In the genomic region with DNA sequence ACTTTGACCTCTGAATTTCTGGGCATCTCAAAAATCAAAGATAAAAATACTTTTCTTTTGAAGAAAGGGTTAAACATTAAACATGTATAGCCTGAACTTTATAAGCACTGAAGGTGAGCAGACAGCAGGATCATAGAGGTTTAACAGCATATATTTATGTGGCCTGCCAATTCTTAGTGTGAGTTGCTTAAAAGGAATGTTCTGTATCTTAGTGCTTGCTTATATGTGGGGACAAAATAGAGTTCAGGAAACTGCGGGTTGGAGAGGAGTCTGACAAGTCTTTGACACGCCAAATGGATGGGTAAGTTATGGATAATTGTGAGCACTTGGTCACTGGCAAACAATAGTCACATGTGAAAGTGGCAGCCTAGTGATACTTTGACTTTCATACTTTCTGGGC, we compare ENCODE assay signal across 19 cellular contexts.
"Had no signal": no experiment of that assay in that cellular context is flagged by ENCODE, and none has a peak within 500 bp of the region (broad histone marks: within the 10 kb centered on the region; RNA-seq: fewer than 3 reads in every experiment).

No MANE protein-coding gene starts in this region.

- H3K27ac ChIP-seq: esophagus squamous epithelium, heart left ventricle, neutrophil, right atrium auricular region, sigmoid colon had no signal

- H3K9me3 ChIP-seq: esophagus squamous epithelium, neutrophil had no signal

- H3K36me3 ChIP-seq: esophagus squamous epithelium, heart left ventricle, neutrophil, right atrium auricular region, sigmoid colon had no signal

- ATAC-seq: heart left ventricle; left lobe of liver; mucosa of descending colon; naive thymus-derived CD8-positive, alpha-beta T cell had no signal

- H3K4me1 ChIP-seq: esophagus squamous epithelium, heart left ventricle, right atrium auricular region, sigmoid colon had no signal

- DNase-seq: effector memory CD4-positive, alpha-beta T cell; esophagus squamous epithelium; foreskin fibroblast; heart left ventricle; hippocampal formation; kidney glomerular epithelial cell; mucosa of descending colon; naive thymus-derived CD8-positive, alpha-beta T cell; posterior cingulate gyrus; sigmoid colon; stimulated activated CD4-positive, alpha-beta T cell treated with anti-CD3 and anti-CD28 coated beads, Interleukin-2, amount 100 ng/mL, for 48 hours; stimulated activated naive CD4-positive, alpha-beta T cell treated with Interleukin-2 at 50 U/mL for 16 hours had no signal

- H3K4me2 ChIP-seq: smooth muscle cell had no signal

- H3K4me3 ChIP-seq: esophagus squamous epithelium, heart left ventricle, mucosa of descending colon, right atrium auricular region, sigmoid colon, smooth muscle cell had no signal

- H3K27me3 ChIP-seq: esophagus squamous epithelium, heart left ventricle, neutrophil, right atrium auricular region, sigmoid colon had no signal

- FAIRE-seq: endometrium, islet of Langerhans, urothelium cell line had no signal
